7 cellular contexts compared by ENCODE assay signal in genomic region chr4:152839729-152840128, GRCh38. TPM values are rescaled to one million over a fixed set of nuclear protein-coding genes. Genes with fewer than 3 reads are reported as not detected.
A peak's percentile ranks its signal among the peaks of the same experiment; 100 is the strongest.
DNase-seq lines count a peak whose midpoint lies in the region; ATAC-seq, FAIRE-seq and TF ChIP-seq lines count a peak whose summit lies in the region.
"Not testable (repeated sequence)": the region's sequence is repeated elsewhere in the genome, so short reads cannot be mapped to it uniquely, and the experiment has no call there.

No MANE protein-coding gene starts in this region.

- BruUV-seq in endothelial cell of umbilical vein (replicated peaks; lab: Mats Ljungman, UMichigan), result not testable (repeated sequence)

- dilution Hi-C loops in endothelial cell of umbilical vein (cut with MboI; ENCODE audit: extremely low pct_ligation_motif_present, low sequenced_read_pairs), result not testable (repeated sequence)

- not testable (repeated sequence) for H4K20me1 ChIP-seq in endothelial cell of umbilical vein (replicated peaks; ENCODE audit: control insufficient read depth, extremely low read depth, insufficient read depth, low read length)

- H3K4me3 ChIP-seq in endothelial cell of umbilical vein (replicated peaks in 1 of 3; ENCODE audit: insufficient read depth in 1 of 3, low read depth in 1 of 3, low read length in 3 of 3), result not testable (repeated sequence)

- H3K4me3 Mint-ChIP-seq in T-helper 1 cell treated with Interleukin-12 subunit alpha and Interleukin-12 subunit beta and Interleukin-4 antibody, amounts not matched to agents 30 μg/mL and 1 μg/mL, for 36 hours, result peak overlapping the region; percentile 18
- peak overlapping the region; percentile 8 for H3K4me3 Mint-ChIP-seq in activated CD4-positive, alpha-beta T cell treated with anti-CD3 and anti-CD28 coated beads, Interleukin-2, amount 10 ng/mL, durations not matched to agents 7 days and 5 days
- H3K4me3 Mint-ChIP-seq in activated T-helper 1 cell treated with anti-CD3 and anti-CD28 coated beads, Interleukin-12 subunit alpha, Interleukin-12 subunit beta, Interleukin-2, Interleukin-4 antibody, amounts not matched to agents 30 ng/mL and 10 ng/mL and 1 ng/mL, durations not matched to agents 14 hours and 24 hours and 36 hours, result peak overlapping the region; percentile 38
- not testable (repeated sequence) for H3K4me3 Mint-ChIP-seq in activated naive CD8-positive, alpha-beta T cell treated with anti-CD3 and anti-CD28 coated beads for 36 hours
- peak overlapping the region; percentile 38 for H3K4me3 Mint-ChIP-seq in natural killer cell treated with Interleukin-12 subunit alpha and Interleukin-12 subunit beta and Interleukin-15 and Interleukin-18, amount 100 ng/mL, for 72 hours

- peaks cover 18% of the 10 kb centered on the region for H3K4me1 Mint-ChIP-seq in T-helper 1 cell treated with Interleukin-12 subunit alpha and Interleukin-12 subunit beta and Interleukin-4 antibody, amounts not matched to agents 30 μg/mL and 1 μg/mL, for 36 hours (ENCODE audit: low read depth)
- H3K4me1 Mint-ChIP-seq in activated CD4-positive, alpha-beta T cell treated with anti-CD3 and anti-CD28 coated beads, Interleukin-2, amount 10 ng/mL, durations not matched to agents 7 days and 5 days, result peaks cover 36% of the 10 kb centered on the region
- H3K4me1 Mint-ChIP-seq in activated T-helper 1 cell treated with anti-CD3 and anti-CD28 coated beads, Interleukin-12 subunit alpha, Interleukin-12 subunit beta, Interleukin-2, Interleukin-4 antibody, amounts not matched to agents 30 ng/mL and 10 ng/mL and 1 ng/mL, durations not matched to agents 14 hours and 24 hours and 36 hours (ENCODE audit: low read depth), result peaks cover 36% of the 10 kb centered on the region
- peaks cover 16% of the 10 kb centered on the region for H3K4me1 Mint-ChIP-seq in activated naive CD8-positive, alpha-beta T cell treated with anti-CD3 and anti-CD28 coated beads for 36 hours
- H3K4me1 Mint-ChIP-seq in natural killer cell treated with Interleukin-12 subunit alpha and Interleukin-12 subunit beta and Interleukin-15 and Interleukin-18, amount 100 ng/mL, for 72 hours (ENCODE audit: low read depth in 2 of 2), result peaks cover 32 to 37% of the 10 kb centered on the region in 2 donors

- H3K36me3 Mint-ChIP-seq in T-helper 1 cell treated with Interleukin-12 subunit alpha and Interleukin-12 subunit beta and Interleukin-4 antibody, amounts not matched to agents 30 μg/mL and 1 μg/mL, for 36 hours (ENCODE audit: low read depth), result peaks cover 44% of the 10 kb centered on the region
- peaks cover 69% of the 10 kb centered on the region for H3K36me3 Mint-ChIP-seq in activated CD4-positive, alpha-beta T cell treated with anti-CD3 and anti-CD28 coated beads, Interleukin-2, amount 10 ng/mL, durations not matched to agents 7 days and 5 days (ENCODE audit: low read depth)
- peaks cover 48% of the 10 kb centered on the region for H3K36me3 Mint-ChIP-seq in activated T-helper 1 cell treated with anti-CD3 and anti-CD28 coated beads, Interleukin-12 subunit alpha, Interleukin-12 subunit beta, Interleukin-2, Interleukin-4 antibody, amounts not matched to agents 30 ng/mL and 10 ng/mL and 1 ng/mL, durations not matched to agents 14 hours and 24 hours and 36 hours (ENCODE audit: low read depth)
- peaks cover 57% of the 10 kb centered on the region for H3K36me3 Mint-ChIP-seq in activated naive CD8-positive, alpha-beta T cell treated with anti-CD3 and anti-CD28 coated beads for 36 hours
- H3K36me3 Mint-ChIP-seq in natural killer cell treated with Interleukin-12 subunit alpha and Interleukin-12 subunit beta and Interleukin-15 and Interleukin-18, amount 100 ng/mL, for 72 hours, result peaks cover 23% of the 10 kb centered on the region

- not testable (repeated sequence) for H3K9ac ChIP-seq in endothelial cell of umbilical vein (replicated peaks; ENCODE audit: extremely low read depth, insufficient read depth, low read length)

- H2AFZ ChIP-seq in endothelial cell of umbilical vein (ENCODE audit: low read depth, low read length), result not testable (repeated sequence)

- not testable (repeated sequence) for TF ChIP-seq POLR2A in endothelial cell of umbilical vein (IDR thresholded peaks at IDR 0.05; ENCODE audit: low read depth, low read length)

- H3K9me1 ChIP-seq in endothelial cell of umbilical vein (replicated peaks; ENCODE audit: control insufficient read depth, extremely low read depth, insufficient read depth, low read length), result not testable (repeated sequence)

- POLR2A ChIA-PET in activated CD4-positive, alpha-beta T cell treated with anti-CD3 and anti-CD28 coated beads, Interleukin-2, amount 10 ng/mL, durations not matched to agents 7 days and 5 days (lab: Charles Lee); endothelial cell of umbilical vein (lab: Charles Lee): not testable (repeated sequence)

- not testable (repeated sequence) for H3K36me3 ChIP-seq in endothelial cell of umbilical vein (ENCODE audit: control insufficient read depth in 2 of 2, extremely low read depth in 1 of 2, insufficient read depth in 2 of 2, low read length in 2 of 2)

- ATAC-seq in GM18867 (IDR thresholded peaks at IDR 0.05; ENCODE audit: unreplicated experiment), result peak; percentile 74
- ATAC-seq in natural killer cell treated with Interleukin-12 subunit alpha and Interleukin-12 subunit beta and Interleukin-15 and Interleukin-18, amount 100 ng/mL, for 72 hours, result not testable (repeated sequence)

- peaks cover 36% of the 10 kb centered on the region for H3K9me3 Mint-ChIP-seq in T-helper 1 cell treated with Interleukin-12 subunit alpha and Interleukin-12 subunit beta and Interleukin-4 antibody, amounts not matched to agents 30 μg/mL and 1 μg/mL, for 36 hours
- H3K9me3 Mint-ChIP-seq in activated CD4-positive, alpha-beta T cell treated with anti-CD3 and anti-CD28 coated beads, Interleukin-2, amount 10 ng/mL, durations not matched to agents 7 days and 5 days, result peaks cover 34% of the 10 kb centered on the region
- H3K9me3 Mint-ChIP-seq in activated T-helper 1 cell treated with anti-CD3 and anti-CD28 coated beads, Interleukin-12 subunit alpha, Interleukin-12 subunit beta, Interleukin-2, Interleukin-4 antibody, amounts not matched to agents 30 ng/mL and 10 ng/mL and 1 ng/mL, durations not matched to agents 14 hours and 24 hours and 36 hours, result peaks cover 49% of the 10 kb centered on the region
- H3K9me3 Mint-ChIP-seq in activated naive CD8-positive, alpha-beta T cell treated with anti-CD3 and anti-CD28 coated beads for 36 hours, result peaks cover 18% of the 10 kb centered on the region
- H3K9me3 Mint-ChIP-seq in natural killer cell treated with Interleukin-12 subunit alpha and Interleukin-12 subunit beta and Interleukin-15 and Interleukin-18, amount 100 ng/mL, for 72 hours, result not testable (repeated sequence)

- H3K27me3 ChIP-seq in endothelial cell of umbilical vein (ENCODE audit: control insufficient read depth in 2 of 2, insufficient read depth in 2 of 2, low read length in 2 of 2), result not testable (repeated sequence)

- intact Hi-C loops in activated T-helper 1 cell treated with anti-CD3 and anti-CD28 coated beads, Interleukin-12 subunit alpha, Interleukin-12 subunit beta, Interleukin-2, Interleukin-4 antibody, amounts not matched to agents 30 ng/mL and 10 ng/mL and 1 ng/mL, durations not matched to agents 14 hours and 24 hours and 36 hours (cut with micrococcal nuclease), result loop anchor here (1.0 to 10.0 kb wide), 2 partner anchors 32 to 805 kb away; no protein-coding TSS in a partner anchor
- intact Hi-C loops in endothelial cell of umbilical vein (cut with micrococcal nuclease), result not testable (repeated sequence)

- not testable (repeated sequence) for H3K79me2 ChIP-seq in endothelial cell of umbilical vein (ENCODE audit: control insufficient read depth, insufficient read depth, low read length)

- not testable (repeated sequence) for TF ChIP-seq CTCF in endothelial cell of umbilical vein (IDR thresholded peaks at IDR 0.05; ENCODE audit: extremely low read depth in 1 of 2, insufficient read depth in 1 of 2, low read depth in 1 of 2, low read length in 2 of 2)

- H3K27me3 Mint-ChIP-seq in T-helper 1 cell treated with Interleukin-12 subunit alpha and Interleukin-12 subunit beta and Interleukin-4 antibody, amounts not matched to agents 30 μg/mL and 1 μg/mL, for 36 hours (ENCODE audit: low read depth); activated CD4-positive, alpha-beta T cell treated with anti-CD3 and anti-CD28 coated beads, Interleukin-2, amount 10 ng/mL, durations not matched to agents 7 days and 5 days; activated T-helper 1 cell treated with anti-CD3 and anti-CD28 coated beads, Interleukin-12 subunit alpha, Interleukin-12 subunit beta, Interleukin-2, Interleukin-4 antibody, amounts not matched to agents 30 ng/mL and 10 ng/mL and 1 ng/mL, durations not matched to agents 14 hours and 24 hours and 36 hours (ENCODE audit: insufficient read depth); activated naive CD8-positive, alpha-beta T cell treated with anti-CD3 and anti-CD28 coated beads for 36 hours; natural killer cell treated with Interleukin-12 subunit alpha and Interleukin-12 subunit beta and Interleukin-15 and Interleukin-18, amount 100 ng/mL, for 72 hours: not testable (repeated sequence)

- peak; percentile 21 for FAIRE-seq in endothelial cell of umbilical vein (lab: Jason Lieb, UNC)

- CTCF ChIA-PET in activated CD4-positive, alpha-beta T cell treated with anti-CD3 and anti-CD28 coated beads, Interleukin-2, amount 10 ng/mL, durations not matched to agents 7 days and 5 days (lab: Charles Lee); endothelial cell of umbilical vein (lab: Charles Lee): not testable (repeated sequence)

- not testable (repeated sequence) for H3K27ac ChIP-seq in endothelial cell of umbilical vein (ENCODE audit: insufficient read depth, low read depth, low read length)

- H3K9me3 ChIP-seq in endothelial cell of umbilical vein (replicated peaks; ENCODE audit: control insufficient read depth, insufficient read depth, low read length), result not testable (repeated sequence)

- not testable (repeated sequence) for H3K4me2 ChIP-seq in endothelial cell of umbilical vein (ENCODE audit: insufficient read depth, low read length)

- H3K4me1 ChIP-seq in endothelial cell of umbilical vein (ENCODE audit: control insufficient read depth, extremely low read depth, insufficient read depth, low read length), result not testable (repeated sequence)

- H3K27ac Mint-ChIP-seq in T-helper 1 cell treated with Interleukin-12 subunit alpha and Interleukin-12 subunit beta and Interleukin-4 antibody, amounts not matched to agents 30 μg/mL and 1 μg/mL, for 36 hours, result peak overlapping the region; percentile 79
- H3K27ac Mint-ChIP-seq in activated CD4-positive, alpha-beta T cell treated with anti-CD3 and anti-CD28 coated beads, Interleukin-2, amount 10 ng/mL, durations not matched to agents 7 days and 5 days, result peak overlapping the region; percentile 85
- peak overlapping the region; percentile 87 for H3K27ac Mint-ChIP-seq in activated T-helper 1 cell treated with anti-CD3 and anti-CD28 coated beads, Interleukin-12 subunit alpha, Interleukin-12 subunit beta, Interleukin-2, Interleukin-4 antibody, amounts not matched to agents 30 ng/mL and 10 ng/mL and 1 ng/mL, durations not matched to agents 14 hours and 24 hours and 36 hours
- peak overlapping the region; percentile 35 for H3K27ac Mint-ChIP-seq in activated naive CD8-positive, alpha-beta T cell treated with anti-CD3 and anti-CD28 coated beads for 36 hours
- peak overlapping the region; percentile 43 to 76 for H3K27ac Mint-ChIP-seq in natural killer cell treated with Interleukin-12 subunit alpha and Interleukin-12 subunit beta and Interleukin-15 and Interleukin-18, amount 100 ng/mL, for 72 hours

- DNase-seq in activated CD4-positive, alpha-beta T cell treated with anti-CD3 and anti-CD28 coated beads, Interleukin-2, amount 10 ng/mL, durations not matched to agents 7 days and 5 days, result peak; percentile 13
- peak; percentile 6 for DNase-seq in activated T-helper 1 cell treated with anti-CD3 and anti-CD28 coated beads, Interleukin-12 subunit alpha, Interleukin-12 subunit beta, Interleukin-2, Interleukin-4 antibody, amounts not matched to agents 30 ng/mL and 10 ng/mL and 1 ng/mL, durations not matched to agents 14 hours and 24 hours and 36 hours (ENCODE audit: low spot score)
- DNase-seq in activated naive CD8-positive, alpha-beta T cell treated with anti-CD3 and anti-CD28 coated beads for 36 hours; endothelial cell of umbilical vein (ENCODE audit: low read depth, low spot score); natural killer cell treated with Interleukin-12 subunit alpha and Interleukin-12 subunit beta and Interleukin-15 and Interleukin-18, amount 100 ng/mL, for 72 hours (ENCODE audit: low spot score): not testable (repeated sequence)

RNA-seq across cellular contexts. Expression of gene ARFIP1, which starts 60.0 kb away (rescaled TPM):
- 10 to 100 TPM; 16.8 to 19.5 TPM for total RNA-seq in activated CD4-positive, alpha-beta T cell treated with anti-CD3 and anti-CD28 coated beads, Interleukin-2, amount 10 ng/mL, durations not matched to agents 7 days and 5 days
- 18.6 and 23.2 TPM in 2 replicates for total RNA-seq in activated T-helper 1 cell treated with anti-CD3 and anti-CD28 coated beads, Interleukin-12 subunit alpha, Interleukin-12 subunit beta, Interleukin-2, Interleukin-4 antibody, amounts not matched to agents 30 ng/mL and 10 ng/mL and 1 ng/mL, durations not matched to agents 14 hours and 24 hours and 36 hours
- 10 to 100 TPM; 10.3 to 12.1 TPM for total RNA-seq in activated naive CD8-positive, alpha-beta T cell treated with anti-CD3 and anti-CD28 coated beads for 36 hours
- 24.2 and 24.6 TPM in 2 replicates for total RNA-seq in endothelial cell of umbilical vein
- polyA plus RNA-seq in endothelial cell of umbilical vein, result 7.1 and 10.0 TPM in 2 replicates
- 10.8 and 11.4 TPM in 2 replicates for polyA plus RNA-seq in endothelial cell of umbilical vein (2011; cell fraction: cytosol; rRNA removed)
- polyA plus RNA-seq in endothelial cell of umbilical vein (2011; cell fraction: nucleus; rRNA removed), result 13.2 and 16.3 TPM in 2 replicates
- 10.6 and 18.4 TPM in 2 replicates for polyA plus RNA-seq in endothelial cell of umbilical vein (2012)
- polyA minus RNA-seq in endothelial cell of umbilical vein, result 7.8 and 13.8 TPM in 2 replicates
- 8.3 TPM for polyA minus RNA-seq in endothelial cell of umbilical vein (2011; cell fraction: cytosol; rRNA and poly(A)+ RNA removed)
- polyA minus RNA-seq in endothelial cell of umbilical vein (2011; cell fraction: nucleus; rRNA and poly(A)+ RNA removed), result 22.8 and 25.1 TPM in 2 replicates
- total RNA-seq in natural killer cell treated with Interleukin-12 subunit alpha and Interleukin-12 subunit beta and Interleukin-15 and Interleukin-18, amount 100 ng/mL, for 72 hours, result 10 to 100 TPM; 17.8 to 21.0 TPM

Comparison
In these comparisons a context has a peak if more than half of its experiments do, and no peak if none do; other contexts are left out.
1. H3K27ac Mint-ChIP-seq: peak in every context shown above with its lines; median percentile 87 in activated T-helper 1 cell treated with anti-CD3 and anti-CD28 coated beads, Interleukin-12 subunit alpha, Interleukin-12 subunit beta, Interleukin-2, Interleukin-4 antibody, amounts not matched to agents 30 ng/mL and 10 ng/mL and 1 ng/mL, durations not matched to agents 14 hours and 24 hours and 36 hours; 85 in activated CD4-positive, alpha-beta T cell treated with anti-CD3 and anti-CD28 coated beads, Interleukin-2, amount 10 ng/mL, durations not matched to agents 7 days and 5 days; 79 in T-helper 1 cell treated with Interleukin-12 subunit alpha and Interleukin-12 subunit beta and Interleukin-4 antibody, amounts not matched to agents 30 μg/mL and 1 μg/mL, for 36 hours; 60 in natural killer cell treated with Interleukin-12 subunit alpha and Interleukin-12 subunit beta and Interleukin-15 and Interleukin-18, amount 100 ng/mL, for 72 hours; 35 in activated naive CD8-positive, alpha-beta T cell treated with anti-CD3 and anti-CD28 coated beads for 36 hours.